10 cellular contexts compared by ENCODE assay signal in genomic region chr10:29555746-29556481, GRCh38.
DNase-seq lines count a peak whose midpoint lies in the region; ATAC-seq and TF ChIP-seq lines count a peak whose summit lies in the region.
"Had no signal": no experiment of that assay in that cellular context is flagged by ENCODE, and none has a peak within 500 bp of the region (broad histone marks: within the 10 kb centered on the region; RNA-seq: fewer than 3 reads in every experiment).

No MANE protein-coding gene starts in this region.

- H3K9me3 ChIP-seq in HEK293 (ENCODE audit: control insufficient read depth, insufficient read depth, low read depth, low read length), result no peaks in the 10 kb centered on the region
- no peaks in the 10 kb centered on the region for H3K9me3 ChIP-seq in adrenal gland (replicated peaks in 1 of 3)

- H3K4me1 Mint-ChIP-seq in stimulated activated effector memory CD8-positive, alpha-beta T cell treated with anti-CD3 and anti-CD28 coated beads, Interleukin-12 subunit alpha, Interleukin-12 subunit beta, amount 100 ng/mL, for 72 hours, result peaks cover 14% of the 10 kb centered on the region
- H3K4me1 Mint-ChIP-seq in glutamatergic neuron (ENCODE audit: low read depth, unreplicated experiment), result peaks cover 3% of the 10 kb centered on the region

- H3K36me3 ChIP-seq in HEK293 (ENCODE audit: control insufficient read depth in 2 of 2, insufficient read depth in 1 of 2, low read length in 2 of 2) (peaks cover 14 to 18% of the 10 kb centered on the region in 2 experiments), brain microvascular endothelial cell (replicated peaks) (peaks cover 12% of the 10 kb centered on the region), adrenal gland (replicated peaks in 1 of 2) (peaks cover 0 to 27% of the 10 kb centered on the region in 2 donors)

- H3K27ac ChIP-seq in HEK293 (ENCODE audit: extremely low read depth, low read depth, low read length) (no peak overlapping the region), brain microvascular endothelial cell (peak overlapping the region; percentile 52), adrenal gland (peak overlapping the region in 1 of 5 donors; percentile 32), coronary artery (peak overlapping the region in 1 of 2 donors; percentile 78)

- peak; percentile 48 for ATAC-seq in stimulated activated effector memory CD8-positive, alpha-beta T cell treated with anti-CD3 and anti-CD28 coated beads, Interleukin-12 subunit alpha, Interleukin-12 subunit beta, amount 100 ng/mL, for 72 hours
- ATAC-seq in HG03108 (IDR thresholded peaks at IDR 0.05; ENCODE audit: unreplicated experiment), result no peak

- intact Hi-C loops in adrenal gland (cut with DNase I), result no loop called here

- H3K4me1 ChIP-seq in HEK293 (ENCODE audit: control insufficient read depth, insufficient read depth, low read length) (peaks cover 6% of the 10 kb centered on the region; the same call in 1 of the 2 replicates), adrenal gland (replicated peaks in 1 of 2) (no peaks in the 10 kb centered on the region)

- no peak for TF ChIP-seq POLR2A in adrenal gland (IDR thresholded peaks at IDR 0.05)

- TF ChIP-seq CTCF in HEK293 (tag by site-specific recombination; IDR thresholded peaks at IDR 0.05) (no peak), brain microvascular endothelial cell (IDR thresholded peaks at IDR 0.05; ENCODE audit: low read depth, low read length, missing control alignments) (no peak), adrenal gland (IDR thresholded peaks at IDR 0.05) (no peak), glutamatergic neuron (IDR thresholded peaks at IDR 0.05; ENCODE audit: partially characterized antibody, unreplicated experiment) (no peak), coronary artery (IDR thresholded peaks at IDR 0.05) (no peak)

- WGBS in adrenal gland, 4 donors, result 78 to 84% (median 84%) methylated on average over 8 of the region's 8 CpGs

- H3K4me3 ChIP-seq in HEK293 (ENCODE audit: low read depth, low read length) (no peak overlapping the region), brain microvascular endothelial cell (ENCODE audit: low read depth, low read length) (no peak overlapping the region), adrenal gland (no peak overlapping the region), coronary artery (no peak overlapping the region)

- peaks cover 2% of the 10 kb centered on the region for H3K27me3 Mint-ChIP-seq in glutamatergic neuron (ENCODE audit: unreplicated experiment)
- H3K27me3 Mint-ChIP-seq: naive B cell had no signal

- H3K27me3 ChIP-seq in brain microvascular endothelial cell (replicated peaks) (no peaks in the 10 kb centered on the region), adrenal gland (no peaks in the 10 kb centered on the region)

- POLR2A ChIA-PET in HEK293 (lab: Yijun Ruan, JAX), result no interaction called here

- peaks cover 29% of the 10 kb centered on the region for H3K36me3 Mint-ChIP-seq in stimulated activated effector memory CD8-positive, alpha-beta T cell treated with anti-CD3 and anti-CD28 coated beads, Interleukin-12 subunit alpha, Interleukin-12 subunit beta, amount 100 ng/mL, for 72 hours
- H3K36me3 Mint-ChIP-seq in glutamatergic neuron (ENCODE audit: unreplicated experiment), result peaks cover 6% of the 10 kb centered on the region
- H3K36me3 Mint-ChIP-seq: naive B cell had no signal

- H3K27ac Mint-ChIP-seq in stimulated activated effector memory CD8-positive, alpha-beta T cell treated with anti-CD3 and anti-CD28 coated beads, Interleukin-12 subunit alpha, Interleukin-12 subunit beta, amount 100 ng/mL, for 72 hours, result no peak overlapping the region
- no peak overlapping the region for H3K27ac Mint-ChIP-seq in glutamatergic neuron (ENCODE audit: unreplicated experiment)

- in situ Hi-C loops in brain microvascular endothelial cell (cut with HindIII; ENCODE audit: low pct_ligation_motif_present, low sequenced_read_pairs), result no loop called here

- H3K9me3 Mint-ChIP-seq in stimulated activated effector memory CD8-positive, alpha-beta T cell treated with anti-CD3 and anti-CD28 coated beads, Interleukin-12 subunit alpha, Interleukin-12 subunit beta, amount 100 ng/mL, for 72 hours, result no peaks in the 10 kb centered on the region
- H3K9me3 Mint-ChIP-seq in glutamatergic neuron (ENCODE audit: unreplicated experiment), result no peaks in the 10 kb centered on the region
- H3K9me3 Mint-ChIP-seq: naive B cell had no signal

- DNase-seq in brain microvascular endothelial cell, result peak; percentile 53
- peak; percentile 36 for DNase-seq in hepatic stellate cell (ENCODE audit: low spot score)
- no peak for DNase-seq in stimulated activated effector memory CD8-positive, alpha-beta T cell treated with anti-CD3 and anti-CD28 coated beads, Interleukin-12 subunit alpha, Interleukin-12 subunit beta, amount 100 ng/mL, for 72 hours (ENCODE audit: low spot score in 2 of 2)
- no peak for DNase-seq in adrenal gland
- no peak for DNase-seq in glutamatergic neuron
- DNase-seq in coronary artery (ENCODE audit: low spot score), result no peak
- DNase-seq: cortex of kidney, naive B cell had no signal

- CTCF ChIA-PET in HEK293 (lab: Yijun Ruan, JAX), result interaction anchor here (0.6 to 4.5 kb wide), 2 partner anchors 21 to 332 kb away, joined by 3 to 17 read pairs; no protein-coding TSS in a partner anchor

- no peak overlapping the region for H3K4me3 Mint-ChIP-seq in stimulated activated effector memory CD8-positive, alpha-beta T cell treated with anti-CD3 and anti-CD28 coated beads, Interleukin-12 subunit alpha, Interleukin-12 subunit beta, amount 100 ng/mL, for 72 hours
- no peak overlapping the region for H3K4me3 Mint-ChIP-seq in glutamatergic neuron (ENCODE audit: unreplicated experiment)
- H3K4me3 Mint-ChIP-seq: naive B cell had no signal

TF ChIP-seq in HEK293, 187 proteins besides CTCF, POLR2A, EP300 and RAD21:
- 0 out of 2 replicates have a peak, but pooled peaks have one; percentile 17 for TF ChIP-seq PRDM1 (tag by site-specific recombination; IDR thresholded peaks at IDR 0.05)
- TF ChIP-seq ZNF404 (tag by site-specific recombination; IDR thresholded peaks at IDR 0.05), result no peak

Comparison
In these comparisons a context has a peak if more than half of its experiments do, and no peak if none do; other contexts are left out.
1. DNase-seq: peak in brain microvascular endothelial cell (single experiment) and hepatic stellate cell (single experiment); none in stimulated activated effector memory CD8-positive, alpha-beta T cell treated with anti-CD3 and anti-CD28 coated beads, Interleukin-12 subunit alpha, Interleukin-12 subunit beta, amount 100 ng/mL, for 72 hours (0 of 2), adrenal gland (0 of 7), glutamatergic neuron (single experiment) and coronary artery (single experiment).